ENCODE assay signal across 9 cellular contexts in the genomic region with DNA sequence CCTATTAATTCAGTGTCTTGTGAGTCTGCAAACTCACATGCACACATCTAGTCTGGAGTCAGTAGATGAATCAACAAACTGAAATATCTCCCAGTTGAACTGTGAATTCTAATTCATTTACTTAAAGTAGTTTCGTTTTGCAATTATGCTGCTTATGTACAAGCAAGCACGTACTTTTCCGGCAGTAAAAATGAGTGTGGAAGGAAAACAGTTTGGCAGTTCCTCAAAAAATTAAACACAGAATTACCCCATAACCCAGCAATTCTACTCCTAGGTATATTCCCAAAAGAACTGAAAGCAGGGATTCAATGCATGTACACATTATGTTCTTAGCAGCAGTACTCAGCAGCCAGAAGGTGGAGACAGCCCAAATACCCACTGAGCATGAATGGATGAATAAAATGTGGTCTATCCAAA. TPM values are rescaled to one million over a fixed set of nuclear protein-coding genes. Genes with fewer than 3 reads are reported as not detected.
DNase-seq lines count a peak whose midpoint lies in the region; ATAC-seq and TF ChIP-seq lines count a peak whose summit lies in the region.
"Had no signal": no experiment of that assay in that cellular context is flagged by ENCODE, and none has a peak within 500 bp of the region (broad histone marks: within the 10 kb centered on the region; RNA-seq: fewer than 3 reads in every experiment).

No MANE protein-coding gene starts in this region.

- TF ChIP-seq EP300 in suprapubic skin (IDR thresholded peaks at IDR 0.05), result no peak

- H3K9me3 ChIP-seq in suprapubic skin, result no peaks in the 10 kb centered on the region
- no peaks in the 10 kb centered on the region for H3K9me3 ChIP-seq in HAP-1

- POLR2A ChIA-PET in activated B cell treated with CpG ODN at 0.5 μM for 24 hours (lab: Charles Lee), result no interaction called here

- H3K36me3 ChIP-seq in suprapubic skin, result peaks cover 11% of the 10 kb centered on the region
- peaks cover 21% of the 10 kb centered on the region for H3K36me3 ChIP-seq in HAP-1 (replicated peaks)

- peaks cover 59% of the 10 kb centered on the region for H3K4me1 ChIP-seq in suprapubic skin
- no peaks in the 10 kb centered on the region for H3K4me1 ChIP-seq in HAP-1

- H3K9me3 Mint-ChIP-seq in activated naive CD4-positive, alpha-beta T cell treated with anti-CD3 and anti-CD28 coated beads for 36 hours, result no peaks in the 10 kb centered on the region
- H3K9me3 Mint-ChIP-seq in activated B cell treated with CpG ODN at 0.5 μM for 24 hours (no peaks in the 10 kb centered on the region), glutamatergic neuron (ENCODE audit: unreplicated experiment) (peaks cover 6% of the 10 kb centered on the region)

- peaks cover 49% of the 10 kb centered on the region for H3K4me1 Mint-ChIP-seq in activated naive CD4-positive, alpha-beta T cell treated with anti-CD3 and anti-CD28 coated beads for 36 hours (ENCODE audit: low read depth)
- peaks cover 73% of the 10 kb centered on the region for H3K4me1 Mint-ChIP-seq in activated B cell treated with CpG ODN at 0.5 μM for 24 hours
- H3K4me1 Mint-ChIP-seq in glutamatergic neuron (ENCODE audit: low read depth, unreplicated experiment), result peaks cover 24% of the 10 kb centered on the region

- peaks cover 7% of the 10 kb centered on the region for H3K36me3 Mint-ChIP-seq in activated naive CD4-positive, alpha-beta T cell treated with anti-CD3 and anti-CD28 coated beads for 36 hours (ENCODE audit: low read depth)
- H3K36me3 Mint-ChIP-seq in activated B cell treated with CpG ODN at 0.5 μM for 24 hours (ENCODE audit: low read depth), result peaks cover 30% of the 10 kb centered on the region
- H3K36me3 Mint-ChIP-seq in glutamatergic neuron (ENCODE audit: unreplicated experiment), result no peaks in the 10 kb centered on the region

- TF ChIP-seq CTCF in activated B cell treated with CpG ODN at 0.5 μM for 24 hours (IDR thresholded peaks at IDR 0.05) (no peak), glutamatergic neuron (IDR thresholded peaks at IDR 0.05; ENCODE audit: partially characterized antibody, unreplicated experiment) (no peak), suprapubic skin (IDR thresholded peaks at IDR 0.05) (no peak)

- TF ChIP-seq POLR2A in suprapubic skin (IDR thresholded peaks at IDR 0.05), result no peak

- H3K27me3 Mint-ChIP-seq in activated naive CD4-positive, alpha-beta T cell treated with anti-CD3 and anti-CD28 coated beads for 36 hours (ENCODE audit: low read depth), result no peaks in the 10 kb centered on the region
- H3K27me3 Mint-ChIP-seq in activated B cell treated with CpG ODN at 0.5 μM for 24 hours (no peaks in the 10 kb centered on the region), glutamatergic neuron (ENCODE audit: unreplicated experiment) (peaks cover 3% of the 10 kb centered on the region)

- DNase-seq in activated naive CD4-positive, alpha-beta T cell treated with anti-CD3 and anti-CD28 coated beads for 36 hours, result no peak
- DNase-seq in activated naive CD4-positive, alpha-beta T cell treated with anti-CD3 and anti-CD28 coated beads, Interleukin-2, amount 50 U/mL, for 16 hours, result no peak
- DNase-seq in activated B cell treated with CpG ODN at 0.5 μM for 24 hours (no peak), glutamatergic neuron (no peak), suprapubic skin (ENCODE audit: low spot score in 2 of 2) (no peak), HAP-1 (ENCODE audit: low spot score in 2 of 2) (no peak), NCI-H526 (lab: John Stamatoyannopoulos, UW) (no peak)
- DNase-seq: nucleus accumbens had no signal

- peak overlapping the region; percentile 9 for H3K4me3 ChIP-seq in suprapubic skin
- H3K4me3 ChIP-seq in HAP-1, result no peak overlapping the region

- H3K4me3 Mint-ChIP-seq in activated naive CD4-positive, alpha-beta T cell treated with anti-CD3 and anti-CD28 coated beads for 36 hours, result peak overlapping the region; percentile 28
- H3K4me3 Mint-ChIP-seq in activated B cell treated with CpG ODN at 0.5 μM for 24 hours (peak overlapping the region; percentile 70), glutamatergic neuron (ENCODE audit: unreplicated experiment) (peak overlapping the region; percentile 74)

- CTCF ChIA-PET in activated naive CD4-positive, alpha-beta T cell treated with anti-CD3 and anti-CD28 coated beads for 36 hours (lab: Charles Lee), result no interaction called here
- CTCF ChIA-PET in activated B cell treated with CpG ODN at 0.5 μM for 24 hours (lab: Charles Lee), result no interaction called here

- H3K27ac ChIP-seq in suprapubic skin, result peak overlapping the region; percentile 59

- ATAC-seq in activated B cell treated with CpG ODN at 0.5 μM for 24 hours (ENCODE audit: low read depth), result no peak
- ATAC-seq in HG02623 (IDR thresholded peaks at IDR 0.05; ENCODE audit: unreplicated experiment), result no peak

- WGBS in suprapubic skin, result 21% methylated on average over 3 of the region's 3 CpGs

- no peaks in the 10 kb centered on the region for H3K27me3 ChIP-seq in suprapubic skin
- H3K27me3 ChIP-seq in HAP-1 (ENCODE audit: low read depth), result no peaks in the 10 kb centered on the region

- H3K27ac Mint-ChIP-seq in activated naive CD4-positive, alpha-beta T cell treated with anti-CD3 and anti-CD28 coated beads for 36 hours, result peak overlapping the region; percentile 68
- peak overlapping the region; percentile 74 for H3K27ac Mint-ChIP-seq in activated B cell treated with CpG ODN at 0.5 μM for 24 hours
- H3K27ac Mint-ChIP-seq in glutamatergic neuron (ENCODE audit: unreplicated experiment), result peak overlapping the region; percentile 83

- intact Hi-C loops in activated naive CD4-positive, alpha-beta T cell treated with anti-CD3 and anti-CD28 coated beads for 36 hours (cut with micrococcal nuclease), result loop anchor here (1.0 to 5.0 kb wide), 2 partner anchors 17 to 46 kb away; no protein-coding TSS in a partner anchor
- intact Hi-C loops in activated B cell treated with CpG ODN at 0.5 μM for 24 hours (cut with micrococcal nuclease), result loop anchor here (2.0 to 5.0 kb wide), 2 partner anchors 23 to 66 kb away; no protein-coding TSS in a partner anchor

- in situ Hi-C loops in HAP-1 (cut with MboI; ENCODE audit: low sequenced_read_pairs), result no loop called here

RNA-seq across cellular contexts. Expression of a gene that starts 49.3 kb away (rescaled TPM):
- total RNA-seq in activated naive CD4-positive, alpha-beta T cell treated with anti-CD3 and anti-CD28 coated beads for 36 hours, result 100 to 1,000 TPM; 326 to 351 TPM
- total RNA-seq in activated B cell treated with CpG ODN at 0.5 μM for 24 hours, result 266 and 302 TPM in 2 replicates
- total RNA-seq in glutamatergic neuron (ENCODE audit: unreplicated experiment), result 734 TPM
- total RNA-seq in suprapubic skin, result 100 to 1,000 TPM; 121 to 159 (median 153) TPM
